In the genomic region with DNA sequence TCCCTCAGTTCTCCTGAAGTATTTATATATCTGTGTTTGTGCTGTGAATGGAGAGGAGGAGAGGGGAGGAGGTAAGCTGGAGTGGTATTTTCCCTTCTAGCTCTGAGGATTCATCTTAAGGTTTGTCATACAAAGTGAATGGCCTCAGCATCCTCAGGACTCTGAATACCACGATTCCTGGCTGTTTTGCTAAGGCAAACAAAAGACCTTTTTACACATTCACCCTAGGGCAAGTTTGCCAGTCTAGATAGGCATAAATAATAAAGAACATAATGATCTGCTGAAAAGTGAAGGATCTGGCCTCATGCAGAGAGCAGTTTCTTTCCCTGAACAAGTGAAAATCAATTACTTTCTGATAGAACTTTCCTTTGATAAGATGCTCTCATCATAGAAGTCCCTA, we compare ENCODE assay signal across 19 cellular contexts.
"Had no signal": no experiment of that assay in that cellular context is flagged by ENCODE, and none has a peak within 500 bp of the region (broad histone marks: within the 10 kb centered on the region; RNA-seq: fewer than 3 reads in every experiment).

No MANE protein-coding gene starts in this region.

- H3K27me3 ChIP-seq: esophagus squamous epithelium, neural progenitor cell, sigmoid colon, upper lobe of right lung had no signal

- ATAC-seq: left ventricle myocardium superior, pancreas, upper lobe of right lung had no signal

- DNase-seq: activated B cell treated with CpG ODN at 0.5 μM for 24 hours; activated CD4-positive, alpha-beta memory T cell treated with anti-CD3 and anti-CD28 coated beads for 36 hours; activated CD4-positive, alpha-beta T cell treated with anti-CD3 and anti-CD28 coated beads for 4 hours; activated gamma-delta T cell treated with Interleukin-2 at 50 U/mL for 16 hours; activated T-cell treated with anti-CD3 and anti-CD28 coated beads for 4 hours; amniotic stem cell; dermis blood vessel endothelial cell; effector memory CD4-positive, alpha-beta T cell; esophagus squamous epithelium; left ventricle myocardium superior; naive B cell; pancreas; sigmoid colon; spleen; stimulated activated CD4-positive, alpha-beta T cell treated with anti-CD3 and anti-CD28 coated beads, Interleukin-4, amount 100 ng/mL, for 4 hours; stimulated activated naive CD4-positive, alpha-beta T cell; upper lobe of right lung had no signal

- H3K4me1 ChIP-seq: esophagus squamous epithelium, pancreas, sigmoid colon, spleen, upper lobe of right lung had no signal

- H3K27ac ChIP-seq: esophagus squamous epithelium, neural progenitor cell, pancreas, sigmoid colon, spleen, upper lobe of right lung had no signal

- H3K9ac ChIP-seq: neural progenitor cell had no signal

- H3K4me3 ChIP-seq: esophagus squamous epithelium, neural progenitor cell, pancreas, sigmoid colon, spleen, upper lobe of right lung had no signal

- FAIRE-seq: pancreas, TTC549 had no signal

- H3K4me2 ChIP-seq: neural progenitor cell had no signal

- H3K9me3 ChIP-seq: esophagus squamous epithelium, pancreas, sigmoid colon, spleen, upper lobe of right lung had no signal

- H3K36me3 ChIP-seq: esophagus squamous epithelium, neural progenitor cell, pancreas, sigmoid colon, spleen, upper lobe of right lung had no signal
